Comparison of ENCODE assay signal across 8 cellular contexts in genomic region chr11:133835258-133836075, GRCh38. TPM values are rescaled to one million over a fixed set of nuclear protein-coding genes. Genes with fewer than 3 reads are reported as not detected.
DNase-seq lines count a peak whose midpoint lies in the region; ATAC-seq and TF ChIP-seq lines count a peak whose summit lies in the region.

No MANE protein-coding gene starts in this region.

- H3K4me1 ChIP-seq in GM23248 (ENCODE audit: insufficient read depth) (no peaks in the 10 kb centered on the region), RWPE2 (ENCODE audit: insufficient read depth, poor library complexity, severe bottlenecking) (no peaks in the 10 kb centered on the region)

- no peaks in the 10 kb centered on the region for H3K27me3 ChIP-seq in GM23248 (replicated peaks; ENCODE audit: insufficient read depth)
- peaks cover 14% of the 10 kb centered on the region for H3K27me3 ChIP-seq in RWPE2 (ENCODE audit: insufficient read depth, poor library complexity, severe bottlenecking)

- peak; percentile 48 for TF ChIP-seq CTCF in AG04449 (IDR thresholded peaks at IDR 0.05; ENCODE audit: insufficient read depth, low read length, missing control alignments)
- TF ChIP-seq CTCF in RWPE2 (IDR thresholded peaks at IDR 0.05; ENCODE audit: poor library complexity, severe bottlenecking), result peak; percentile 70

- H2AFZ ChIP-seq in GM23248, result no peak overlapping the region

- H3K27ac ChIP-seq in GM23248 (no peak overlapping the region), RWPE2 (ENCODE audit: poor library complexity, severe bottlenecking) (no peak overlapping the region)

- no peaks in the 10 kb centered on the region for H3K36me3 ChIP-seq in GM23248 (ENCODE audit: low read depth)
- no peaks in the 10 kb centered on the region for H3K36me3 ChIP-seq in RWPE2 (ENCODE audit: low read depth)

- no peak overlapping the region for H3K4me2 ChIP-seq in GM23248 (ENCODE audit: unreplicated experiment)

- H3K4me3 ChIP-seq in AG04449 (ENCODE audit: low read depth, low read length) (no peak overlapping the region), GM23248 (no peak overlapping the region), RWPE2 (ENCODE audit: severe bottlenecking) (no peak overlapping the region)

- in situ Hi-C loops in GM23248 (cut with MboI), result no loop called here
- in situ Hi-C loops in KBM-7 (cut with MboI; ENCODE audit: low pct_unique_long_range_greater_than_20kb, low sequenced_read_pairs), result loop anchor here (25.0 kb wide), 1 partner anchor 698 kb away; no protein-coding TSS in a partner anchor

- 13 to 15% methylated on average over 15 of the region's 15 CpGs for WGBS in GM23248 (ENCODE audit: low coverage in 1 of 2, low lambda C conversion rate in 2 of 2, missing lambda C conversion rate in 2 of 2), 2 experiments

- no peak overlapping the region for H3K9ac ChIP-seq in GM23248

- intact Hi-C loops in posterior vena cava (cut with DNase I), result loop anchor here (5.0 to 10.0 kb wide), 2 partner anchors 701 to 703 kb away; no protein-coding TSS in a partner anchor

- CTCF ChIA-PET in AG04449 (lab: Yijun Ruan, JAX), result interaction anchor here (1.2 to 6.4 kb wide), 5 partner anchors 691 to 758 kb away, joined by 3 to 68 read pairs (median 6); no protein-coding TSS in a partner anchor

- no peaks in the 10 kb centered on the region for H3F3A ChIP-seq in GM23248 (ENCODE audit: insufficient read depth)

- peak; percentile 91 for ATAC-seq in RWPE2 (ENCODE audit: low read depth)

- H3K79me2 ChIP-seq in GM23248 (ENCODE audit: insufficient read depth), result no peaks in the 10 kb centered on the region

- H4K20me1 ChIP-seq in GM23248 (ENCODE audit: insufficient read depth), result no peaks in the 10 kb centered on the region

- no peak for DNase-seq in AG04449 (ENCODE audit: low read depth, low spot score)
- peak; percentile 42 for DNase-seq in GDM1 (lab: John Stamatoyannopoulos, UW)
- peak; percentile 66 for DNase-seq in GM23248
- DNase-seq in KBM-7, result peak; percentile 68
- no peak for DNase-seq in RWPE2 (ENCODE audit: low spot score)
- DNase-seq in ecto neural progenitor cell (ENCODE audit: low spot score), result peak; percentile 73
- DNase-seq in midbrain (lab: John Stamatoyannopoulos, UW), result peak; percentile 63
- no peak for DNase-seq in posterior vena cava (ENCODE audit: low spot score)

- no peaks in the 10 kb centered on the region for H3K9me3 ChIP-seq in GM23248 (ENCODE audit: low read depth)
- no peaks in the 10 kb centered on the region for H3K9me3 ChIP-seq in RWPE2 (ENCODE audit: severe bottlenecking)

- POLR2A ChIA-PET in AG04449 (lab: Yijun Ruan, JAX), result interaction anchor here (1.2 kb wide), 1 partner anchor 752 kb away, joined by 4 read pairs; no protein-coding TSS in a partner anchor

- no peaks in the 10 kb centered on the region for H3K9me2 ChIP-seq in GM23248 (ENCODE audit: insufficient read depth)

RNA-seq across cellular contexts. Expression of gene SPATA19, which starts 9.8 kb away (rescaled TPM):
- not detected in 2 replicates for total RNA-seq in GM23248 (2014; rRNA removed; shearing (Covaris generic))
- polyA plus RNA-seq in GM23248 (2016; fragmentation: Nextera tagmentation; extraction: Ambion mirVana), result not detected in 2 replicates
- total RNA-seq in posterior vena cava, result not detected

Comparison
In these comparisons a context has a peak if more than half of its experiments do, and no peak if none do; other contexts are left out.
1. DNase-seq: peak in GDM1 (single experiment), GM23248 (single experiment), KBM-7 (single experiment), ecto neural progenitor cell (single experiment) and midbrain (single experiment); none in AG04449 (single experiment), RWPE2 (single experiment) and posterior vena cava (single experiment).